In genomic region chr2:221111739-221112138, GRCh38 we compare ENCODE assay signal across 8 cellular contexts.
"Had no signal": no experiment of that assay in that cellular context is flagged by ENCODE, and none has a peak within 500 bp of the region (broad histone marks: within the 10 kb centered on the region; RNA-seq: fewer than 3 reads in every experiment).

No MANE protein-coding gene starts in this region.

- H3K9me3 Mint-ChIP-seq: H9 had no signal

- DNase-seq: GM23248, H9, HCEC 1CT, IMR-90 had no signal

- H3K9ac ChIP-seq: GM23248 had no signal

- H3K27ac Mint-ChIP-seq: H9 had no signal

- H3K4me3 ChIP-seq: GM23248, K562 had no signal

- ATAC-seq: K562 had no signal

- FAIRE-seq: H1, H54, HTR-8/SVneo, K562 had no signal

- H2AFZ ChIP-seq: GM23248 had no signal

- H3K4me3 Mint-ChIP-seq: H9 had no signal

- H3K27ac ChIP-seq: GM23248 had no signal
